In the genomic region with DNA sequence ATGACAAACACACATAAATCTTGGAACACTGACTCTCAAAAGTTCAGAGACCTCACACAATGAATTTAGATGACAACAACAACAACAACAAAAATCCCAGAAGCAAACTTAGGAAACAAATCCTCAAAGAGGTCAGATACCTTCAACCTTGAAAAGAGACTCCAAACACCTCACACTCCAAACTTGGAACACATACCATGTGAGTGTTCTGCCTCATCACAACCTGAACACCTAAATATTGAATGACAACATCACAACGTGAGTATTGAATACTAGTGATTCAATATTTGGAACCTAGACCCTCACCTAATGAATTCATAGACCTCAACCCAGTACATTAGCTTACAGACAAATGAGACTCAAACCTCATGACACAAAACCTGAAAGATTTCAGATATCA, we compare ENCODE assay signal across 25 cellular contexts. TPM values are rescaled to one million over a fixed set of nuclear protein-coding genes. Genes with fewer than 3 reads are reported as not detected.
"Had no signal": no experiment of that assay in that cellular context is flagged by ENCODE, and none has a peak within 500 bp of the region (broad histone marks: within the 10 kb centered on the region; RNA-seq: fewer than 3 reads in every experiment).

No MANE protein-coding gene starts in this region.

- ATAC-seq: activated CD8-positive, alpha-beta memory T cell treated with anti-CD3 and anti-CD28 coated beads, Interleukin-2, amount 10 ng/mL, durations not matched to agents 7 days and 5 days; activated T-cell treated with anti-CD3 and anti-CD28 coated beads, Interleukin-2, amount 50 U/mL, for 4 hours; Panc1; Right ventricle myocardium inferior; T-cell had no signal

- H3K36me3 ChIP-seq: MG63 had no signal

- DNase-seq: activated CD4-positive, alpha-beta T cell treated with anti-CD3 and anti-CD28 coated beads for 4 hours; activated CD4-positive, alpha-beta T cell treated with anti-CD3 and anti-CD28 coated beads, Interleukin-2, amount 50 U/mL, for 48 hours; activated CD4-positive, CD25-positive, alpha-beta regulatory T cell; activated CD8-positive, alpha-beta memory T cell treated with anti-CD3 and anti-CD28 coated beads, Interleukin-2, amount 10 ng/mL, durations not matched to agents 7 days and 5 days; activated effector memory CD4-positive, alpha-beta T cell treated with anti-CD3 and anti-CD28 coated beads, Interleukin-2, amount 50 U/mL, for 16 hours; activated naive CD4-positive, alpha-beta T cell treated with Interleukin-2 at 50 U/mL for 16 hours; activated naive CD8-positive, alpha-beta T cell treated with anti-CD3 and anti-CD28 coated beads for 36 hours; activated T-cell treated with anti-CD3 and anti-CD28 coated beads, Interleukin-2, amount 50 U/mL, for 4 hours; cerebellar nuclear complex; MG63; NCI-H1048; NCI-H1930; NCI-H345; NCI-H510A; NCI-H526 treated with DMSO at 0.1 percent for 48 hours; NK-92 treated with Interleukin-12 subunit alpha and Interleukin-12 subunit beta, amount 100 ng/mL, for 24 hours; OCI-M1; RPMI8226; T-cell; T1000 had no signal

- H3K9me3 ChIP-seq: MG63 had no signal

- H3K4me3 ChIP-seq: MG63, SK-N-MC had no signal

- H3K27ac ChIP-seq: SK-N-MC had no signal

- H3K27me3 ChIP-seq: MG63 had no signal

RNA-seq across cellular contexts. Expression of gene PAGE4, which starts 18.9 kb away (rescaled TPM):
- total RNA-seq: activated CD8-positive, alpha-beta memory T cell treated with anti-CD3 and anti-CD28 coated beads, Interleukin-2, amount 10 ng/mL, durations not matched to agents 7 days and 5 days; activated naive CD8-positive, alpha-beta T cell treated with anti-CD3 and anti-CD28 coated beads for 36 hours; activated T-cell treated with anti-CD3 and anti-CD28 coated beads, Interleukin-2, amount 50 U/mL, for 4 hours; cardiac septum; Right ventricle myocardium inferior; T-cell had no signal
- polyA plus RNA-seq: adipose tissue had no signal
